In genomic region chr3:51966941-51967383, GRCh38 we compare ENCODE assay signal across 1 cellular context.
TF ChIP-seq lines count a peak whose summit lies in the region.

No MANE protein-coding gene starts in this region.

TF ChIP-seq in HepG2, 621 proteins besides CTCF, POLR2A, EP300 and RAD21 (continues in another document):
- TF ChIP-seq EED (CRISPR knock-in tag; IDR thresholded peaks at IDR 0.05) = 0 out of 2 replicates have a peak, but pooled peaks have one; percentile 33
- TF ChIP-seq TAF15 (IDR thresholded peaks at IDR 0.05; ENCODE audit: low read depth, low read length, poor library complexity, severe bottlenecking) = no peak
- TF ChIP-seq POLR2G (IDR thresholded peaks at IDR 0.05; ENCODE audit: low read depth, low read length) = no peak
- TF ChIP-seq ZNF17 (CRISPR knock-in tag; IDR thresholded peaks at IDR 0.05) = no peak
- no peak for TF ChIP-seq ZNF274 (CRISPR knock-in tag; IDR thresholded peaks at IDR 0.05)
- TF ChIP-seq JUNB (CRISPR knock-in tag; IDR thresholded peaks at IDR 0.05; ENCODE audit: borderline replicate concordance) = no peak
- no peak for TF ChIP-seq FOXJ3 (CRISPR knock-in tag; IDR thresholded peaks at IDR 0.05; ENCODE audit: borderline replicate concordance)
- TF ChIP-seq ZNF260 (CRISPR knock-in tag; IDR thresholded peaks at IDR 0.05; ENCODE audit: borderline replicate concordance, low read depth) = no peak
- no peak for TF ChIP-seq ZNF12 (CRISPR knock-in tag; IDR thresholded peaks at IDR 0.05)
- TF ChIP-seq, protein P1, sequence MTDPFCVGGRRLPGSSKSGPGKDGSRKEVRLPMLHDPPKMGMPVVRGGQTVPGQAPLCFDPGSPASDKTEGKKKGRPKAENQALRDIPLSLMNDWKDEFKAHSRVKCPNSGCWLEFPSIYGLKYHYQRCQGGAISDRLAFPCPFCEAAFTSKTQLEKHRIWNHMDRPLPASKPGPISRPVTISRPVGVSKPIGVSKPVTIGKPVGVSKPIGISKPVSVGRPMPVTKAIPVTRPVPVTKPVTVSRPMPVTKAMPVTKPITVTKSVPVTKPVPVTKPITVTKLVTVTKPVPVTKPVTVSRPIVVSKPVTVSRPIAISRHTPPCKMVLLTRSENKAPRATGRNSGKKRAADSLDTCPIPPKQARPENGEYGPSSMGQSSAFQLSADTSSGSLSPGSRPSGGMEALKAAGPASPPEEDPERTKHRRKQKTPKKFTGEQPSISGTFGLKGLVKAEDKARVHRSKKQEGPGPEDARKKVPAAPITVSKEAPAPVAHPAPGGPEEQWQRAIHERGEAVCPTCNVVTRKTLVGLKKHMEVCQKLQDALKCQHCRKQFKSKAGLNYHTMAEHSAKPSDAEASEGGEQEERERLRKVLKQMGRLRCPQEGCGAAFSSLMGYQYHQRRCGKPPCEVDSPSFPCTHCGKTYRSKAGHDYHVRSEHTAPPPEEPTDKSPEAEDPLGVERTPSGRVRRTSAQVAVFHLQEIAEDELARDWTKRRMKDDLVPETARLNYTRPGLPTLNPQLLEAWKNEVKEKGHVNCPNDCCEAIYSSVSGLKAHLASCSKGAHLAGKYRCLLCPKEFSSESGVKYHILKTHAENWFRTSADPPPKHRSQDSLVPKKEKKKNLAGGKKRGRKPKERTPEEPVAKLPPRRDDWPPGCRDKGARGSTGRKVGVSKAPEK (CRISPR knock-in tag; IDR thresholded peaks at IDR 0.05; ENCODE audit: borderline replicate concordance) = no peak
- no peak for TF ChIP-seq KDM5A (IDR thresholded peaks at IDR 0.05; ENCODE audit: borderline replicate concordance, low read length)
- no peak for TF ChIP-seq AKNA (CRISPR knock-in tag; IDR thresholded peaks at IDR 0.05; ENCODE audit: borderline replicate concordance)
- TF ChIP-seq ZUFSP (CRISPR knock-in tag; IDR thresholded peaks at IDR 0.05; ENCODE audit: borderline replicate concordance) = no peak
- no peak for TF ChIP-seq NFKBIZ (CRISPR knock-in tag; IDR thresholded peaks at IDR 0.05)
- no peak for TF ChIP-seq FOXA3 (CRISPR knock-in tag; IDR thresholded peaks at IDR 0.05)
- TF ChIP-seq RELA (CRISPR knock-in tag; IDR thresholded peaks at IDR 0.05) = no peak
- TF ChIP-seq REST (IDR thresholded peaks at IDR 0.05; ENCODE audit: borderline replicate concordance in 1 of 2, low read depth in 1 of 2, low read length in 2 of 2) = no peak
- no peak for TF ChIP-seq MTF1 (CRISPR knock-in tag; IDR thresholded peaks at IDR 0.05)
- TF ChIP-seq FOXK2 (IDR thresholded peaks at IDR 0.05) = no peak
- TF ChIP-seq ZNF777 (CRISPR knock-in tag; IDR thresholded peaks at IDR 0.05) = no peak
- no peak for TF ChIP-seq GABPB1 (CRISPR knock-in tag; IDR thresholded peaks at IDR 0.05)
- TF ChIP-seq AKAP8 (CRISPR knock-in tag; IDR thresholded peaks at IDR 0.05) = no peak
- no peak for TF ChIP-seq MED13 (CRISPR knock-in tag; IDR thresholded peaks at IDR 0.05)
- TF ChIP-seq ZMYM3 (CRISPR knock-in tag; IDR thresholded peaks at IDR 0.05) = no peak
- TF ChIP-seq, protein P2, sequence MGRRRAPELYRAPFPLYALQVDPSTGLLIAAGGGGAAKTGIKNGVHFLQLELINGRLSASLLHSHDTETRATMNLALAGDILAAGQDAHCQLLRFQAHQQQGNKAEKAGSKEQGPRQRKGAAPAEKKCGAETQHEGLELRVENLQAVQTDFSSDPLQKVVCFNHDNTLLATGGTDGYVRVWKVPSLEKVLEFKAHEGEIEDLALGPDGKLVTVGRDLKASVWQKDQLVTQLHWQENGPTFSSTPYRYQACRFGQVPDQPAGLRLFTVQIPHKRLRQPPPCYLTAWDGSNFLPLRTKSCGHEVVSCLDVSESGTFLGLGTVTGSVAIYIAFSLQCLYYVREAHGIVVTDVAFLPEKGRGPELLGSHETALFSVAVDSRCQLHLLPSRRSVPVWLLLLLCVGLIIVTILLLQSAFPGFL (CRISPR knock-in tag; IDR thresholded peaks at IDR 0.05) = no peak
- TF ChIP-seq ZNF616 (CRISPR knock-in tag; IDR thresholded peaks at IDR 0.05; ENCODE audit: low read depth) = no peak
- no peak for TF ChIP-seq ATF1 (CRISPR knock-in tag; IDR thresholded peaks at IDR 0.05)
- no peak for TF ChIP-seq IRF2 (CRISPR knock-in tag; IDR thresholded peaks at IDR 0.05)
- TF ChIP-seq HOXA3 (CRISPR knock-in tag; IDR thresholded peaks at IDR 0.05) = peak; percentile 13; the same call in 1 of the 2 replicates
- no peak for TF ChIP-seq MED1 (CRISPR knock-in tag; IDR thresholded peaks at IDR 0.05)
- 0 out of 2 replicates have a peak, but pooled peaks have one; percentile 46 for TF ChIP-seq ZSCAN31 (CRISPR knock-in tag; IDR thresholded peaks at IDR 0.05; ENCODE audit: low read depth)
- no peak for TF ChIP-seq FOSL1 (CRISPR knock-in tag; IDR thresholded peaks at IDR 0.05; ENCODE audit: borderline replicate concordance)
- no peak for TF ChIP-seq FLYWCH1 (CRISPR knock-in tag; IDR thresholded peaks at IDR 0.05)
- TF ChIP-seq ZBTB20 (CRISPR knock-in tag; IDR thresholded peaks at IDR 0.05; ENCODE audit: borderline replicate concordance, low read depth) = no peak
- no peak for TF ChIP-seq SRY (CRISPR knock-in tag; IDR thresholded peaks at IDR 0.05)
- TF ChIP-seq ZNF333 (CRISPR knock-in tag; IDR thresholded peaks at IDR 0.05; ENCODE audit: borderline replicate concordance) = 0 out of 2 replicates have a peak, but pooled peaks have one; percentile 12
- TF ChIP-seq CEBPZ (IDR thresholded peaks at IDR 0.05; ENCODE audit: low read length) = no peak
- no peak for TF ChIP-seq MAFG (CRISPR knock-in tag; IDR thresholded peaks at IDR 0.05)
- TF ChIP-seq ZNF235 (CRISPR knock-in tag; IDR thresholded peaks at IDR 0.05; ENCODE audit: borderline replicate concordance) = no peak
- TF ChIP-seq ZNF775 (CRISPR knock-in tag; IDR thresholded peaks at IDR 0.05; ENCODE audit: borderline replicate concordance) = no peak
- TF ChIP-seq ZIK1 (CRISPR knock-in tag; IDR thresholded peaks at IDR 0.05; ENCODE audit: borderline replicate concordance, low read depth) = 0 out of 2 replicates have a peak, but pooled peaks have one; percentile 29
- no peak for TF ChIP-seq NR2C2 (CRISPR knock-in tag; IDR thresholded peaks at IDR 0.05; ENCODE audit: borderline replicate concordance)
- TF ChIP-seq ZNF850 (CRISPR knock-in tag; conservative IDR thresholded peaks at IDR 0.05) = no peak
- no peak for TF ChIP-seq ZNF343 (CRISPR knock-in tag; IDR thresholded peaks at IDR 0.05)
- TF ChIP-seq ZNF564 (CRISPR knock-in tag; IDR thresholded peaks at IDR 0.05) = no peak
- no peak for TF ChIP-seq ZNF570 (CRISPR knock-in tag; IDR thresholded peaks at IDR 0.05; ENCODE audit: borderline replicate concordance)
- TF ChIP-seq, protein P3, sequence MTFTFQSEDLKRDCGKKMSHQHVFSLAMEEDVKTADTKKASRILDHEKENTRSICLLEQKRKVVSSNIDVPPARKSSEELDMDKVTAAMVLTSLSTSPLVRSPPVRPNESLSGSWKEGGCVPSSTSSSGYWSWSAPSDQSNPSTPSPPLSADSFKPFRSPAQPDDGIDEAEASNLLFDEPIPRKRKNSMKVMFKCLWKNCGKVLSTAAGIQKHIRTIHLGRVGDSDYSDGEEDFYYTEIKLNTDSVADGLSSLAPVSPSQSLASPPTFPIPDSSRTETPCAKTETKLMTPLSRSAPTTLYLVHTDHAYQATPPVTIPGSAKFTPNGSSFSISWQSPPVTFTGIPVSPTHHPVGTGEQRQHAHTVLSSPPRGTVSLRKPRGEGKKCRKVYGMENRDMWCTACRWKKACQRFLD (CRISPR knock-in tag; IDR thresholded peaks at IDR 0.05; ENCODE audit: borderline replicate concordance) = no peak
- no peak for TF ChIP-seq SMAD3 (CRISPR knock-in tag; IDR thresholded peaks at IDR 0.05)
- TF ChIP-seq ZBTB38 (CRISPR knock-in tag; IDR thresholded peaks at IDR 0.05) = no peak
- no peak for TF ChIP-seq MAZ (IDR thresholded peaks at IDR 0.05; ENCODE audit: borderline replicate concordance, low read depth, low read length)
- TF ChIP-seq MAZ (CRISPR knock-in tag; IDR thresholded peaks at IDR 0.05; ENCODE audit: low read depth) = 0 out of 2 replicates have a peak, but pooled peaks have one; percentile 39
